8 cellular contexts compared by ENCODE assay signal in the genomic region with DNA sequence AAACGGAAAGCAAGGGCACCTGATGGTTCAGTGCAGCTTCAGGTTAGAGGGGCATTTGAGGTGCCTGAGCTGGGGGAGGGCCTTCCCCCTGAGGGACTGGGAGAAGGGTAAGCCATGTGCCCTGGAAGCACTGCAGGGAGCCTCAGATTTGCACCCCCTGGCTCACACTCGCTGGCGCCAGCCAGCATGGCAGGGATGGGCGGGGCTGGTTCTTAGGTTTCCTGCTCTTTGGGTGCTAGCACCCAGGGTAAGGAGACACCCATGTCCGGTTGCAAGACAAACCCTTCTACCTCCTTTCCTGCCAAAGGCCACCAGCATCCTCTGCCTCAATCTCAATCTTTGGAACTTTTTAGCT. TPM values are rescaled to one million over a fixed set of nuclear protein-coding genes. Genes with fewer than 3 reads are reported as not detected.
A peak's percentile ranks its signal among the peaks of the same experiment; 100 is the strongest.
DNase-seq lines count a peak whose midpoint lies in the region; ATAC-seq and TF ChIP-seq lines count a peak whose summit lies in the region.

No MANE protein-coding gene starts in this region.

- no peaks in the 10 kb centered on the region for H3K27me3 ChIP-seq in HUES48 (ENCODE audit: control insufficient read depth, insufficient read depth, low read length)
- H3K27me3 ChIP-seq in mesendoderm (ENCODE audit: insufficient read depth, low read length, poor library complexity): no peaks in the 10 kb centered on the region

- CTCF ChIA-PET in Calu3 (lab: Charles Lee): no interaction called here

- H3K36me3 Mint-ChIP-seq in Calu3 (ENCODE audit: insufficient read depth, unreplicated experiment): peaks cover 5% of the 10 kb centered on the region

- DNase-seq in activated CD8-positive, alpha-beta memory T cell treated with anti-CD3 and anti-CD28 coated beads for 48 hours (ENCODE audit: low read depth in 2 of 3, low spot score in 2 of 3): peak in 2 of 3 experiments; percentile 40 to 42
- DNase-seq in mesendoderm: no peak
- no peak for DNase-seq in SIG-M5 (lab: John Stamatoyannopoulos, UW)
- DNase-seq in Calu3: no peak
- DNase-seq in erythroblast (lab: John Stamatoyannopoulos, UW): no peak

- no peak overlapping the region for H4K8ac ChIP-seq in mesendoderm (ENCODE audit: low read depth, low read length)

- H3K4me3 Mint-ChIP-seq in Calu3 (ENCODE audit: low read depth, unreplicated experiment): no peak overlapping the region

- H4K5ac ChIP-seq in mesendoderm (ENCODE audit: low read length): no peak overlapping the region

- peaks cover 22% of the 10 kb centered on the region for H3K79me2 ChIP-seq in mesendoderm (ENCODE audit: control insufficient read depth, insufficient read depth, low read length)

- H3K56ac ChIP-seq in mesendoderm (ENCODE audit: low read length): peak overlapping the region; percentile 59

- H3K23ac ChIP-seq in mesendoderm (ENCODE audit: low read length): no peak overlapping the region

- no peaks in the 10 kb centered on the region for H3K9me3 Mint-ChIP-seq in Calu3 (ENCODE audit: low read depth, unreplicated experiment)

- H3K18ac ChIP-seq in mesendoderm (ENCODE audit: low read length): no peak overlapping the region

- intact Hi-C loops in Calu3 (cut with micrococcal nuclease; ENCODE audit: unreplicated experiment): no loop called here

- H3K4me1 ChIP-seq in HUES48 (ENCODE audit: control insufficient read depth, insufficient read depth, low read length) (peaks cover 15% of the 10 kb centered on the region; the same call in 1 of the 2 replicates), mesendoderm (ENCODE audit: control insufficient read depth, low read depth, low read length) (peaks cover 14% of the 10 kb centered on the region)

- H3K36me3 ChIP-seq in HUES48 (ENCODE audit: control insufficient read depth, insufficient read depth, low read length) (peaks cover 34% of the 10 kb centered on the region), mesendoderm (ENCODE audit: control insufficient read depth, insufficient read depth, low read length) (peaks cover 2% of the 10 kb centered on the region)

- peaks cover 21% of the 10 kb centered on the region for H3K79me1 ChIP-seq in mesendoderm (ENCODE audit: low read length)

- H2AK5ac ChIP-seq in mesendoderm (ENCODE audit: low read length): no peak overlapping the region

- H3K4me3 ChIP-seq in HUES48 (ENCODE audit: low read depth, low read length): peak overlapping the region; percentile 21; the same call in 1 of the 2 replicates
- H3K4me3 ChIP-seq in mesendoderm (ENCODE audit: low read length): no peak overlapping the region

- no peak for TF ChIP-seq POLR2A in erythroblast (IDR thresholded peaks at IDR 0.05; ENCODE audit: low read length)

- H3K27ac Mint-ChIP-seq in Calu3 (ENCODE audit: unreplicated experiment): no peak overlapping the region

- H3K9me3 ChIP-seq in HUES48 (ENCODE audit: control insufficient read depth, insufficient read depth, low read length): no peaks in the 10 kb centered on the region

- no peak for ATAC-seq in GM18511 (IDR thresholded peaks at IDR 0.05; ENCODE audit: unreplicated experiment)

- no peak overlapping the region for H3K4ac ChIP-seq in mesendoderm (ENCODE audit: low read depth, low read length)

- H3K9ac ChIP-seq in HUES48 (ENCODE audit: low read depth, low read length) (no peak overlapping the region), mesendoderm (ENCODE audit: low read length) (peak overlapping the region; percentile 41)

- no peak overlapping the region for H2BK5ac ChIP-seq in mesendoderm (ENCODE audit: low read length)

- no peak overlapping the region for H2BK120ac ChIP-seq in mesendoderm (ENCODE audit: low read depth, low read length)

- peak overlapping the region; percentile 3 for H3K4me2 ChIP-seq in mesendoderm (ENCODE audit: low read length)

- H2BK15ac ChIP-seq in mesendoderm (replicated peaks; ENCODE audit: low read depth): no peak overlapping the region

- no peaks in the 10 kb centered on the region for H3K27me3 Mint-ChIP-seq in Calu3 (ENCODE audit: unreplicated experiment)

- no peaks in the 10 kb centered on the region for H3K4me1 Mint-ChIP-seq in Calu3 (ENCODE audit: low read depth, unreplicated experiment)

- 0 out of 2 replicates have a peak overlapping the region, but pooled peaks have one; percentile 2 for H3K27ac ChIP-seq in 22Rv1
- no peak overlapping the region for H3K27ac ChIP-seq in HUES48 (ENCODE audit: low read depth, low read length)
- H3K27ac ChIP-seq in mesendoderm (ENCODE audit: low read depth, low read length): no peak overlapping the region

- no CpG with 5 or more reads among the region's 5 CpGs for WGBS in mesendoderm (ENCODE audit: extremely low coverage, insufficient coverage, low lambda C conversion rate)

- no TSS peak for BruUV-seq in Calu3 (replicated peaks; lab: Mats Ljungman, UMichigan)

- TF ChIP-seq CTCF in 22Rv1 (IDR thresholded peaks at IDR 0.05) (no peak), Calu3 (IDR thresholded peaks at IDR 0.05; ENCODE audit: unreplicated experiment) (no peak)

RNA-seq across cellular contexts. Expression of a gene that starts 2.3 kb away (rescaled TPM):
- polyA plus RNA-seq in mesendoderm (2013, experiment 1 of 2): 60.1 TPM
- 59.0 TPM for polyA plus RNA-seq in mesendoderm (2013, experiment 2 of 2)
- total RNA-seq in Calu3 (2022): 5.0 and 8.0 TPM in 2 replicates

RNA-seq across cellular contexts. Expression of a gene that starts 39.4 kb away (rescaled TPM):
- polyA plus RNA-seq in mesendoderm (2013, experiment 1 of 2): 16.7 TPM
- polyA plus RNA-seq in mesendoderm (2013, experiment 2 of 2): 16.2 TPM
- 18.1 and 18.2 TPM in 2 replicates for total RNA-seq in Calu3 (2022)

Comparison
In these comparisons a context has a peak if more than half of its experiments do, and no peak if none do; other contexts are left out.
1. DNase-seq: peak in activated CD8-positive, alpha-beta memory T cell treated with anti-CD3 and anti-CD28 coated beads for 48 hours (2 of 3); none in mesendoderm (single experiment), SIG-M5 (single experiment), Calu3 (single experiment) and erythroblast (0 of 2).